In the genomic region with DNA sequence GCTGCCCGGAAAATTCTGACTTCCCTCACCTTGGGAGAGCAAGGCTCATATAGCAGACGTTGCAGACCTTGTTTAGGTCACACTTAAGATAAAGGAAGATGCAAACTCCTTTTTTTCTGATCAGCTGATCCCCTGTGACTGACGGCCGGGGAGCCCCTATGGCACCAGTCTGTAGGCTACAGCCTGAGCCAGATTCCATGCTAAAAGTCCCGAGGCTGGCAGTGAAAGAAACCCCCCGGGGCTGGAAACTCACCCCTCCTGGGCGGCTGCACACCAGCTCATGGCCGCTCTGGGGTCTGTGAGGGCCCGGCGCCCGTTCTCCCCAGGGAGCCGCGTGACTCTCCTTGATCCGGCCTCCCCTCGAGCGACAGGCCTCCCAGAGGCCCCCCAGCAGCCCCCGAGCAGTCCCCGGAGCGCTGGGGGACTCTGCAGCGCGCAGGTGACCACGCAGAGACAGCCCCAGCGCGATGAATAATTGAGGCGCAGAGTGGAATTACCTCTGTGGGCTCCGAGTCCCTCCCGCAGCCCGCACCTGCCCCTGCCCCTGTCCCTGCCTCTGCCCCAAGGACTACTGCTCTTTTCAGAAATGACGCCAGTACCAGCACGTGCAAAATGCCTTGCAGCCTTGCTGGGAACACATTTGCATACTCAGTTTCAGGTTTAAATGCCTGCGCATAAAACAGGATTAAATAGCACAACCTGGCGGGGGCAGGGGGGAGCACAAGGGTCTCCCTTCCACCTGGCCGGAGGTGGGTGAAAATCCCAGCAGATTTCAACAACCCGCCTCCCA, we compare ENCODE assay signal across 9 cellular contexts.
A peak's percentile ranks its signal among the peaks of the same experiment; 100 is the strongest.
DNase-seq lines count a peak whose midpoint lies in the region; ATAC-seq and TF ChIP-seq lines count a peak whose summit lies in the region.
"Had no signal": no experiment of that assay in that cellular context is flagged by ENCODE, and none has a peak within 500 bp of the region (broad histone marks: within the 10 kb centered on the region; RNA-seq: fewer than 3 reads in every experiment).

No MANE protein-coding gene starts in this region.

- H3K9ac ChIP-seq in iPS-15b (ENCODE audit: low read depth, low read length) = no peak overlapping the region

- DNase-seq in NCI-H1092 treated with DMSO at 0.1 percent for 48 hours (lab: John Stamatoyannopoulos, UW) = no peak
- no peak for DNase-seq in NCI-H2029 (lab: John Stamatoyannopoulos, UW)
- DNase-seq in cortex of kidney (lab: John Stamatoyannopoulos, UW) = no peak
- no peak for DNase-seq in NCI-H2029 treated with DMSO at 0.1 percent for 48 hours (lab: John Stamatoyannopoulos, UW)

- no peaks in the 10 kb centered on the region for H3K27me3 ChIP-seq in iPS-15b (ENCODE audit: control insufficient read depth, insufficient read depth, low read length)

- ATAC-seq in GM18505 (IDR thresholded peaks at IDR 0.05; ENCODE audit: unreplicated experiment) (peak; percentile 56), GM21447 (IDR thresholded peaks at IDR 0.05; ENCODE audit: unreplicated experiment) (peak; percentile 75), HG03469 (IDR thresholded peaks at IDR 0.05; ENCODE audit: unreplicated experiment) (peak; percentile 53)

- TF ChIP-seq POLR2A in GM18505 (IDR thresholded peaks at IDR 0.05; ENCODE audit: borderline replicate concordance, extremely low read depth, insufficient read depth, insufficient read length) = peak; percentile 45

- H3K4me3 ChIP-seq in iPS-15b (ENCODE audit: low read depth, low read length) = peak overlapping the region; percentile 23
- H3K4me3 ChIP-seq: adrenal gland had no signal

- no peaks in the 10 kb centered on the region for H3K4me1 ChIP-seq in iPS-15b (ENCODE audit: control insufficient read depth, insufficient read depth, low read length)

- H3K36me3 ChIP-seq in iPS-15b (ENCODE audit: control insufficient read depth, insufficient read depth, low read length) = no peaks in the 10 kb centered on the region
- H3K36me3 ChIP-seq: adrenal gland had no signal

- no peaks in the 10 kb centered on the region for H3K9me3 ChIP-seq in iPS-15b (ENCODE audit: control insufficient read depth, insufficient read depth, low read length)
- H3K9me3 ChIP-seq: adrenal gland had no signal
